ENCODE assay signal across 1 cellular context in the genomic region with DNA sequence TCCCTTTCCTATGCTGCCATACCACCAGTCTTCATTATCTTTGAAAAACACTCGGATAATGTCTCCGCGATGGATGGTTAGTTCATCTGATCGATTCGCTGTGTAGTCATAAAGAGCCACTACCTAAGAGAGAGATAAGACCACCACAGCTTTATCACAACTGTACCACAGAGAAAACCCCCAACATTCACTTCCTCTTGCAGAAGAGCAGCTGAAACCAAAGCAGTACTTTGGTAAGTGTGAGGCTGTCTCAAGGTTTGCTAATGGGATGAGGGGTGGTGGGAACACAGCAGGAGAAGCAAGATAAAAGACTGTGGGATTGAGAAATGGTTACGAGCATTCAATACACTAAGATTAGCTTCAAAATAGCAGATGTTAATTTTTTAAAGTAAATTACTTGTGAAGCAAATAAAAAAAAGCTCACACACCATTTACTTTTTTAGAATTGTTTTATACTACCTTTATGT.
TF ChIP-seq lines count a peak whose summit lies in the region.

No MANE protein-coding gene starts in this region.

TF ChIP-seq in GM12878, 131 proteins besides CTCF, POLR2A, EP300 and RAD21 (continued from another document and continues in another):
- TF ChIP-seq ZBTB11 (CRISPR knock-in tag; IDR thresholded peaks at IDR 0.05) (no peak), ASH2L (IDR thresholded peaks at IDR 0.05; ENCODE audit: borderline replicate concordance, low read depth) (no peak), EED (IDR thresholded peaks at IDR 0.05; ENCODE audit: low read depth) (peak; percentile 94), CREM (IDR thresholded peaks at IDR 0.05; ENCODE audit: low read depth) (peak; percentile 87), MXI1 (IDR thresholded peaks at IDR 0.05; ENCODE audit: low read depth, low read length) (peak; percentile 63; the same call in 1 of the 2 replicates), SMARCA5 (IDR thresholded peaks at IDR 0.05) (no peak), NR2C2 (IDR thresholded peaks at IDR 0.05; ENCODE audit: borderline replicate concordance, control insufficient read depth, insufficient read length, low read depth) (no peak), ZBED1 (IDR thresholded peaks at IDR 0.05; ENCODE audit: borderline replicate concordance) (peak; percentile 76; the same call in 1 of the 2 replicates), PAX5 (IDR thresholded peaks at IDR 0.05; ENCODE audit: borderline replicate concordance, low read depth, low read length) (peak; percentile 93), MEF2B (IDR thresholded peaks at IDR 0.05; ENCODE audit: partially characterized antibody, poor library complexity, severe bottlenecking) (peak; percentile 79), HCFC1 (IDR thresholded peaks at IDR 0.05; ENCODE audit: low read length) (no peak), STAT3 (IDR thresholded peaks at IDR 0.05; ENCODE audit: low read depth, low read length) (0 out of 2 replicates have a peak, but pooled peaks have one; percentile 85), NFXL1 (IDR thresholded peaks at IDR 0.05; ENCODE audit: borderline replicate concordance) (no peak), PML (IDR thresholded peaks at IDR 0.05; ENCODE audit: low read length) (no peak; the same call in 1 of the 2 replicates), RELA (IDR thresholded peaks at IDR 0.05; ENCODE audit: borderline replicate concordance, partially characterized antibody) (peak; percentile 46), BACH1 (IDR thresholded peaks at IDR 0.05; ENCODE audit: borderline replicate concordance) (peak; percentile 97), ZNF384 (IDR thresholded peaks at IDR 0.05; ENCODE audit: borderline replicate concordance, low read depth, low read length) (no peak), SUZ12 (IDR thresholded peaks at IDR 0.05; ENCODE audit: unreplicated experiment) (no peak), CEBPZ (IDR thresholded peaks at IDR 0.05; ENCODE audit: low read depth, low read length) (no peak), USF2 (IDR thresholded peaks at IDR 0.05; ENCODE audit: borderline replicate concordance, low read depth, low read length) (no peak), SMAD1 (IDR thresholded peaks at IDR 0.05; ENCODE audit: low read depth, partially characterized antibody) (peak; percentile 35), CEBPB (IDR thresholded peaks at IDR 0.05; ENCODE audit: borderline replicate concordance in 1 of 2, low read depth in 2 of 2, low read length in 2 of 2) (peak in 1 of 2 experiments; percentile 88; a peak in 2 of 4 replicates), KDM1A (IDR thresholded peaks at IDR 0.05; ENCODE audit: borderline replicate concordance) (no peak), POU2F2 (IDR thresholded peaks at IDR 0.05; ENCODE audit: borderline replicate concordance, low read depth, low read length) (peak; percentile 90; the same call in 2 of the 3 replicates), POLR2AphosphoS5 (IDR thresholded peaks at IDR 0.05; ENCODE audit: low read length) (no peak), MYC (IDR thresholded peaks at IDR 0.05; ENCODE audit: insufficient read depth, insufficient read length, insufficient replicate concordance, low read length, severe bottlenecking) (no peak), SKIL (IDR thresholded peaks at IDR 0.05; ENCODE audit: low read depth, poor library complexity, severe bottlenecking) (peak; percentile 73), BCL11A (IDR thresholded peaks at IDR 0.05; ENCODE audit: low read depth, low read length) (peak; percentile 99)
- TF ChIP-seq, protein P1, sequence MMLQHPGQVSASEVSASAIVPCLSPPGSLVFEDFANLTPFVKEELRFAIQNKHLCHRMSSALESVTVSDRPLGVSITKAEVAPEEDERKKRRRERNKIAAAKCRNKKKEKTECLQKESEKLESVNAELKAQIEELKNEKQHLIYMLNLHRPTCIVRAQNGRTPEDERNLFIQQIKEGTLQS (IDR thresholded peaks at IDR 0.05; ENCODE audit: borderline replicate concordance, extremely low read depth, low read depth, low read length) = no peak
- TF ChIP-seq, protein P2, sequence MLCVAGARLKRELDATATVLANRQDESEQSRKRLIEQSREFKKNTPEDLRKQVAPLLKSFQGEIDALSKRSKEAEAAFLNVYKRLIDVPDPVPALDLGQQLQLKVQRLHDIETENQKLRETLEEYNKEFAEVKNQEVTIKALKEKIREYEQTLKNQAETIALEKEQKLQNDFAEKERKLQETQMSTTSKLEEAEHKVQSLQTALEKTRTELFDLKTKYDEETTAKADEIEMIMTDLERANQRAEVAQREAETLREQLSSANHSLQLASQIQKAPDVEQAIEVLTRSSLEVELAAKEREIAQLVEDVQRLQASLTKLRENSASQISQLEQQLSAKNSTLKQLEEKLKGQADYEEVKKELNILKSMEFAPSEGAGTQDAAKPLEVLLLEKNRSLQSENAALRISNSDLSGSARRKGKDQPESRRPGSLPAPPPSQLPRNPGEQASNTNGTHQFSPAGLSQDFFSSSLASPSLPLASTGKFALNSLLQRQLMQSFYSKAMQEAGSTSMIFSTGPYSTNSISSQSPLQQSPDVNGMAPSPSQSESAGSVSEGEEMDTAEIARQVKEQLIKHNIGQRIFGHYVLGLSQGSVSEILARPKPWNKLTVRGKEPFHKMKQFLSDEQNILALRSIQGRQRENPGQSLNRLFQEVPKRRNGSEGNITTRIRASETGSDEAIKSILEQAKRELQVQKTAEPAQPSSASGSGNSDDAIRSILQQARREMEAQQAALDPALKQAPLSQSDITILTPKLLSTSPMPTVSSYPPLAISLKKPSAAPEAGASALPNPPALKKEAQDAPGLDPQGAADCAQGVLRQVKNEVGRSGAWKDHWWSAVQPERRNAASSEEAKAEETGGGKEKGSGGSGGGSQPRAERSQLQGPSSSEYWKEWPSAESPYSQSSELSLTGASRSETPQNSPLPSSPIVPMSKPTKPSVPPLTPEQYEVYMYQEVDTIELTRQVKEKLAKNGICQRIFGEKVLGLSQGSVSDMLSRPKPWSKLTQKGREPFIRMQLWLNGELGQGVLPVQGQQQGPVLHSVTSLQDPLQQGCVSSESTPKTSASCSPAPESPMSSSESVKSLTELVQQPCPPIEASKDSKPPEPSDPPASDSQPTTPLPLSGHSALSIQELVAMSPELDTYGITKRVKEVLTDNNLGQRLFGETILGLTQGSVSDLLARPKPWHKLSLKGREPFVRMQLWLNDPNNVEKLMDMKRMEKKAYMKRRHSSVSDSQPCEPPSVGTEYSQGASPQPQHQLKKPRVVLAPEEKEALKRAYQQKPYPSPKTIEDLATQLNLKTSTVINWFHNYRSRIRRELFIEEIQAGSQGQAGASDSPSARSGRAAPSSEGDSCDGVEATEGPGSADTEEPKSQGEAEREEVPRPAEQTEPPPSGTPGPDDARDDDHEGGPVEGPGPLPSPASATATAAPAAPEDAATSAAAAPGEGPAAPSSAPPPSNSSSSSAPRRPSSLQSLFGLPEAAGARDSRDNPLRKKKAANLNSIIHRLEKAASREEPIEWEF (IDR thresholded peaks at IDR 0.05; ENCODE audit: insufficient replicate concordance, low read depth, low read length) = peak; percentile 97
- TF ChIP-seq, protein P3, sequence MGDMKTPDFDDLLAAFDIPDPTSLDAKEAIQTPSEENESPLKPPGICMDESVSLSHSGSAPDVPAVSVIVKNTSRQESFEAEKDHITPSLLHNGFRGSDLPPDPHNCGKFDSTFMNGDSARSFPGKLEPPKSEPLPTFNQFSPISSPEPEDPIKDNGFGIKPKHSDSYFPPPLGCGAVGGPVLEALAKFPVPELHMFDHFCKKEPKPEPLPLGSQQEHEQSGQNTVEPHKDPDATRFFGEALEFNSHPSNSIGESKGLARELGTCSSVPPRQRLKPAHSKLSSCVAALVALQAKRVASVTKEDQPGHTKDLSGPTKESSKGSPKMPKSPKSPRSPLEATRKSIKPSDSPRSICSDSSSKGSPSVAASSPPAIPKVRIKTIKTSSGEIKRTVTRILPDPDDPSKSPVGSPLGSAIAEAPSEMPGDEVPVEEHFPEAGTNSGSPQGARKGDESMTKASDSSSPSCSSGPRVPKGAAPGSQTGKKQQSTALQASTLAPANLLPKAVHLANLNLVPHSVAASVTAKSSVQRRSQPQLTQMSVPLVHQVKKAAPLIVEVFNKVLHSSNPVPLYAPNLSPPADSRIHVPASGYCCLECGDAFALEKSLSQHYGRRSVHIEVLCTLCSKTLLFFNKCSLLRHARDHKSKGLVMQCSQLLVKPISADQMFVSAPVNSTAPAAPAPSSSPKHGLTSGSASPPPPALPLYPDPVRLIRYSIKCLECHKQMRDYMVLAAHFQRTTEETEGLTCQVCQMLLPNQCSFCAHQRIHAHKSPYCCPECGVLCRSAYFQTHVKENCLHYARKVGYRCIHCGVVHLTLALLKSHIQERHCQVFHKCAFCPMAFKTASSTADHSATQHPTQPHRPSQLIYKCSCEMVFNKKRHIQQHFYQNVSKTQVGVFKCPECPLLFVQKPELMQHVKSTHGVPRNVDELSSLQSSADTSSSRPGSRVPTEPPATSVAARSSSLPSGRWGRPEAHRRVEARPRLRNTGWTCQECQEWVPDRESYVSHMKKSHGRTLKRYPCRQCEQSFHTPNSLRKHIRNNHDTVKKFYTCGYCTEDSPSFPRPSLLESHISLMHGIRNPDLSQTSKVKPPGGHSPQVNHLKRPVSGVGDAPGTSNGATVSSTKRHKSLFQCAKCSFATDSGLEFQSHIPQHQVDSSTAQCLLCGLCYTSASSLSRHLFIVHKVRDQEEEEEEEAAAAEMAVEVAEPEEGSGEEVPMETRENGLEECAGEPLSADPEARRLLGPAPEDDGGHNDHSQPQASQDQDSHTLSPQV (IDR thresholded peaks at IDR 0.05) = no peak
- TF ChIP-seq, protein P4, sequence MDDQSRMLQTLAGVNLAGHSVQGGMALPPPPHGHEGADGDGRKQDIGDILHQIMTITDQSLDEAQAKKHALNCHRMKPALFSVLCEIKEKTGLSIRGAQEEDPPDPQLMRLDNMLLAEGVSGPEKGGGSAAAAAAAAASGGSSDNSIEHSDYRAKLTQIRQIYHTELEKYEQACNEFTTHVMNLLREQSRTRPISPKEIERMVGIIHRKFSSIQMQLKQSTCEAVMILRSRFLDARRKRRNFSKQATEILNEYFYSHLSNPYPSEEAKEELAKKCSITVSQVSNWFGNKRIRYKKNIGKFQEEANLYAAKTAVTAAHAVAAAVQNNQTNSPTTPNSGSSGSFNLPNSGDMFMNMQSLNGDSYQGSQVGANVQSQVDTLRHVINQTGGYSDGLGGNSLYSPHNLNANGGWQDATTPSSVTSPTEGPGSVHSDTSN (IDR thresholded peaks at IDR 0.05; ENCODE audit: insufficient replicate concordance, low read depth, low read length) = no peak
